15 cellular contexts compared by ENCODE assay signal in the genomic region with DNA sequence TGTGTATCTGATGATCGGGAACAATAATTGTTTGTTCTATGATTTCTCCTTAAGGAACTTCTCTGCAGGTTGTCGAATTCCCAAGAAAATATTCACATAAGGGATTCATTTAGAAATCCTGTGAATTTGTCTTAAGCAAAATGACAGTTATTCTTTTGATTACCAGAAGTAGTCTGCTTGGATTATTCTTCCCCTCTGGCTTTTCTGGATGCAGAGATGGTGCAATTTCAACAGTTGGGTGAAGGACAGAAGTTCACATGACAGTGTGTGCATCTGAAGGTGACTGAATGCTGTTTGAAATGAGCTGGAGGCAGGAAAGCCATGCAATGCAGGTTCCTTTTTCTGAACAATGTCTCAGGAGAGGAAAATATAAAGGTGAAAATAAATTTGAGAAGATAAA.
A peak's percentile ranks its signal among the peaks of the same experiment; 100 is the strongest.
DNase-seq lines count a peak whose midpoint lies in the region; ATAC-seq and TF ChIP-seq lines count a peak whose summit lies in the region.
"Had no signal": no experiment of that assay in that cellular context is flagged by ENCODE, and none has a peak within 500 bp of the region (broad histone marks: within the 10 kb centered on the region; RNA-seq: fewer than 3 reads in every experiment).

No MANE protein-coding gene starts in this region.

- no peak for TF ChIP-seq CTCF in brain (conservative IDR thresholded peaks at IDR 0.05)

- intact Hi-C loops in activated CD4-positive, alpha-beta T cell treated with anti-CD3 and anti-CD28 coated beads for 36 hours (cut with DNase I, micrococcal nuclease) = loop anchor here (1.0 to 10.0 kb wide), 3 partner anchors 136 to 330 kb away; partner anchors contain the start of genes JRKL (in 1 of the 2) and MTMR2 (in 1 of the 2)

- no peak for ATAC-seq in activated CD4-positive, alpha-beta T cell treated with anti-CD3 and anti-CD28 coated beads for 36 hours
- ATAC-seq in naive thymus-derived CD8-positive, alpha-beta T cell = no peak
- no peak for ATAC-seq in HG02970 (IDR thresholded peaks at IDR 0.05; ENCODE audit: low FRiP score, unreplicated experiment)
- ATAC-seq: HCT116, pancreas had no signal

- peak overlapping the region; percentile 83 for H3K27ac Mint-ChIP-seq in activated CD4-positive, alpha-beta T cell treated with anti-CD3 and anti-CD28 coated beads for 36 hours
- peak overlapping the region in 3 of 5 experiments; percentile 25 to 61 (median 41) for H3K27ac Mint-ChIP-seq in brain
- H3K27ac Mint-ChIP-seq in naive thymus-derived CD8-positive, alpha-beta T cell = peak overlapping the region in 7 of 10 donors; percentile 1 to 82 (median 49)
- no peak overlapping the region for H3K27ac Mint-ChIP-seq in T-helper 2 cell treated with Interferon-gamma antibody and Interleukin-4, amounts not matched to agents 5 μg/mL and 100 μg/mL, for 36 hours

- POLR2A ChIA-PET in activated CD4-positive, alpha-beta T cell treated with anti-CD3 and anti-CD28 coated beads for 36 hours (lab: Charles Lee) = interaction anchor here (1.5 to 1.8 kb wide), 3 partner anchors 28 to 282 kb away, joined by 4 to 5 read pairs (median 5); partner anchors contain the start of gene MAML2
- POLR2A ChIA-PET in naive thymus-derived CD8-positive, alpha-beta T cell (lab: Charles Lee) = interaction anchor here (1.0 kb wide), 1 partner anchor 8 kb away, joined by 3 read pairs; no protein-coding TSS in a partner anchor

- peak overlapping the region; percentile 19 for H3K4me3 Mint-ChIP-seq in activated CD4-positive, alpha-beta T cell treated with anti-CD3 and anti-CD28 coated beads for 36 hours
- H3K4me3 Mint-ChIP-seq in brain = no peak overlapping the region
- no peak overlapping the region for H3K4me3 Mint-ChIP-seq in naive thymus-derived CD8-positive, alpha-beta T cell
- H3K4me3 Mint-ChIP-seq in T-helper 2 cell treated with Interferon-gamma antibody and Interleukin-4, amounts not matched to agents 5 μg/mL and 100 μg/mL, for 36 hours = no peak overlapping the region

- no peaks in the 10 kb centered on the region for H3K27me3 Mint-ChIP-seq in activated CD4-positive, alpha-beta T cell treated with anti-CD3 and anti-CD28 coated beads for 36 hours
- no peaks in the 10 kb centered on the region for H3K27me3 Mint-ChIP-seq in brain
- no peaks in the 10 kb centered on the region for H3K27me3 Mint-ChIP-seq in naive thymus-derived CD8-positive, alpha-beta T cell
- no peaks in the 10 kb centered on the region for H3K27me3 Mint-ChIP-seq in T-helper 2 cell treated with Interferon-gamma antibody and Interleukin-4, amounts not matched to agents 5 μg/mL and 100 μg/mL, for 36 hours (ENCODE audit: low read depth)

- peaks cover 81% of the 10 kb centered on the region for H3K4me1 Mint-ChIP-seq in activated CD4-positive, alpha-beta T cell treated with anti-CD3 and anti-CD28 coated beads for 36 hours
- peaks cover 44% of the 10 kb centered on the region for H3K4me1 Mint-ChIP-seq in brain
- peaks cover 30 to 80% (median 65%) of the 10 kb centered on the region in 4 donors for H3K4me1 Mint-ChIP-seq in naive thymus-derived CD8-positive, alpha-beta T cell
- peaks cover 44% of the 10 kb centered on the region for H3K4me1 Mint-ChIP-seq in T-helper 2 cell treated with Interferon-gamma antibody and Interleukin-4, amounts not matched to agents 5 μg/mL and 100 μg/mL, for 36 hours (ENCODE audit: low read depth)

- no peak for DNase-seq in activated CD4-positive, alpha-beta T cell treated with anti-CD3 and anti-CD28 coated beads for 36 hours
- DNase-seq in activated CD4-positive, alpha-beta T cell treated with anti-CD3 and anti-CD28 coated beads for 4 hours = no peak
- DNase-seq in NCI-H460 (ENCODE audit: extremely low read depth, low read depth) (peak; percentile 40), OCI-M1 (lab: John Stamatoyannopoulos, UW) (no peak)
- no peak for DNase-seq in naive thymus-derived CD8-positive, alpha-beta T cell
- no peak for DNase-seq in T-helper 2 cell treated with Interferon-gamma antibody and Interleukin-4, amounts not matched to agents 5 μg/mL and 100 μg/mL, for 36 hours (ENCODE audit: low spot score)
- DNase-seq: activated CD4-positive, alpha-beta T cell treated with anti-CD3 and anti-CD28 coated beads, Interleukin-2, amount 50 U/mL, for 4 hours; activated effector memory CD4-positive, alpha-beta T cell treated with anti-CD3 and anti-CD28 coated beads, Interleukin-2, amount 50 U/mL, for 16 hours; brain microvascular endothelial cell; NCI-H1694; pancreas; transverse colon had no signal

- CTCF ChIA-PET in activated CD4-positive, alpha-beta T cell treated with anti-CD3 and anti-CD28 coated beads for 36 hours (lab: Charles Lee) = interaction anchor here (1.4 to 2.2 kb wide), 5 partner anchors 10 to 151 kb away, joined by 3 to 6 read pairs (median 5); no protein-coding TSS in a partner anchor

- peaks cover 41% of the 10 kb centered on the region for H3K36me3 Mint-ChIP-seq in activated CD4-positive, alpha-beta T cell treated with anti-CD3 and anti-CD28 coated beads for 36 hours (ENCODE audit: low read depth)
- no peaks in the 10 kb centered on the region for H3K36me3 Mint-ChIP-seq in brain
- H3K36me3 Mint-ChIP-seq in naive thymus-derived CD8-positive, alpha-beta T cell = peaks cover 5 to 47% (median 9%) of the 10 kb centered on the region in 3 donors
- H3K36me3 Mint-ChIP-seq in T-helper 2 cell treated with Interferon-gamma antibody and Interleukin-4, amounts not matched to agents 5 μg/mL and 100 μg/mL, for 36 hours (ENCODE audit: low read depth) = peaks cover 6% of the 10 kb centered on the region

- no peaks in the 10 kb centered on the region for H3K9me3 Mint-ChIP-seq in activated CD4-positive, alpha-beta T cell treated with anti-CD3 and anti-CD28 coated beads for 36 hours (ENCODE audit: low read depth)
- no peaks in the 10 kb centered on the region for H3K9me3 Mint-ChIP-seq in brain
- no peaks in the 10 kb centered on the region for H3K9me3 Mint-ChIP-seq in naive thymus-derived CD8-positive, alpha-beta T cell
- no peaks in the 10 kb centered on the region for H3K9me3 Mint-ChIP-seq in T-helper 2 cell treated with Interferon-gamma antibody and Interleukin-4, amounts not matched to agents 5 μg/mL and 100 μg/mL, for 36 hours
